In genomic region chr16:69345923-69346322, GRCh38 we compare ENCODE assay signal across 23 cellular contexts. TPM values are rescaled to one million over a fixed set of nuclear protein-coding genes. Genes with fewer than 3 reads are reported as not detected.
A peak's percentile ranks its signal among the peaks of the same experiment; 100 is the strongest.
DNase-seq lines count a peak whose midpoint lies in the region; ATAC-seq, FAIRE-seq and TF ChIP-seq lines count a peak whose summit lies in the region.
"Had no signal": no experiment of that assay in that cellular context is flagged by ENCODE, and none has a peak within 500 bp of the region (broad histone marks: within the 10 kb centered on the region; RNA-seq: fewer than 3 reads in every experiment).

No MANE protein-coding gene starts in this region.

- H3K9me3 Mint-ChIP-seq in activated CD4-positive, alpha-beta memory T cell treated with anti-CD3 and anti-CD28 coated beads for 36 hours, result no peaks in the 10 kb centered on the region
- no peaks in the 10 kb centered on the region for H3K9me3 Mint-ChIP-seq in activated CD4-positive, alpha-beta memory T cell treated with anti-CD3 and anti-CD28 coated beads, Interleukin-2, amount 10 ng/mL, durations not matched to agents 7 days and 5 days
- H3K9me3 Mint-ChIP-seq in effector memory CD8-positive, alpha-beta T cell, result no peaks in the 10 kb centered on the region
- H3K9me3 Mint-ChIP-seq: activated naive CD4-positive, alpha-beta T cell treated with anti-CD3 and anti-CD28 coated beads, Interleukin-2, amount 50 U/mL, for 24 hours; CD4-positive, CD25-positive, alpha-beta regulatory T cell had no signal

- ATAC-seq in effector memory CD8-positive, alpha-beta T cell (replicated peaks), result peak; percentile 85
- no peak for ATAC-seq in pancreas
- ATAC-seq: sciatic nerve, upper lobe of right lung had no signal

- no peak overlapping the region for H3K4me3 Mint-ChIP-seq in activated CD4-positive, alpha-beta memory T cell treated with anti-CD3 and anti-CD28 coated beads for 36 hours
- H3K4me3 Mint-ChIP-seq in activated CD4-positive, alpha-beta memory T cell treated with anti-CD3 and anti-CD28 coated beads, Interleukin-2, amount 10 ng/mL, durations not matched to agents 7 days and 5 days, result no peak overlapping the region
- H3K4me3 Mint-ChIP-seq in effector memory CD8-positive, alpha-beta T cell, result peak overlapping the region; percentile 46 to 50
- H3K4me3 Mint-ChIP-seq: activated naive CD4-positive, alpha-beta T cell treated with anti-CD3 and anti-CD28 coated beads, Interleukin-2, amount 50 U/mL, for 24 hours; CD4-positive, CD25-positive, alpha-beta regulatory T cell had no signal

- H3K4me1 ChIP-seq in pancreas, result peaks cover 6 to 11% (median 10%) of the 10 kb centered on the region in 3 donors
- H3K4me1 ChIP-seq: SJSA1 had no signal

- no peak for DNase-seq in activated CD4-positive, alpha-beta memory T cell treated with anti-CD3 and anti-CD28 coated beads for 36 hours
- DNase-seq in activated CD4-positive, alpha-beta memory T cell treated with anti-CD3 and anti-CD28 coated beads, Interleukin-2, amount 10 ng/mL, durations not matched to agents 7 days and 5 days, result no peak
- DNase-seq in HEK293T (ENCODE audit: extremely low spot score), result no peak
- no peak for DNase-seq in effector memory CD8-positive, alpha-beta T cell
- no peak for DNase-seq in pancreas
- DNase-seq in UCSD-AML1 (lab: John Stamatoyannopoulos, UW; ENCODE audit: unreplicated experiment), result no peak
- DNase-seq: CD4-positive, CD25-positive, alpha-beta regulatory T cell; DMS53; foreskin fibroblast; islet precursor cell; NCI-H1436 treated with DMSO at 0.1 percent for 48 hours; NCI-H2171 treated with DMSO at 0.1 percent for 48 hours; NCI-H748 treated with DMSO at 0.1 percent for 48 hours; ovary; upper lobe of right lung had no signal

- no peak for FAIRE-seq in pancreas (lab: Jason Lieb, UNC)
- FAIRE-seq: A549 had no signal

- H3K36me3 ChIP-seq in pancreas, result peaks cover 0 to 10% (median 0%) of the 10 kb centered on the region in 3 donors
- H3K36me3 ChIP-seq: ovary had no signal

- POLR2A ChIA-PET in activated CD4-positive, alpha-beta memory T cell treated with anti-CD3 and anti-CD28 coated beads for 36 hours (lab: Charles Lee), result no interaction called here
- POLR2A ChIA-PET in activated CD4-positive, alpha-beta memory T cell treated with anti-CD3 and anti-CD28 coated beads, Interleukin-2, amount 10 ng/mL, durations not matched to agents 7 days and 5 days (lab: Charles Lee), result interaction anchor here (1.2 kb wide), 1 partner anchor 17 kb away, joined by 3 read pairs; no protein-coding TSS in a partner anchor
- POLR2A ChIA-PET in HEK293T (lab: Yijun Ruan, JAX), result no interaction called here

- H3K27ac Mint-ChIP-seq in activated CD4-positive, alpha-beta memory T cell treated with anti-CD3 and anti-CD28 coated beads for 36 hours, result peak overlapping the region; percentile 0
- H3K27ac Mint-ChIP-seq in activated CD4-positive, alpha-beta memory T cell treated with anti-CD3 and anti-CD28 coated beads, Interleukin-2, amount 10 ng/mL, durations not matched to agents 7 days and 5 days, result no peak overlapping the region
- H3K27ac Mint-ChIP-seq in effector memory CD8-positive, alpha-beta T cell, result peak overlapping the region; percentile 72 to 73
- H3K27ac Mint-ChIP-seq: activated naive CD4-positive, alpha-beta T cell treated with anti-CD3 and anti-CD28 coated beads, Interleukin-2, amount 50 U/mL, for 24 hours; CD4-positive, CD25-positive, alpha-beta regulatory T cell had no signal

- H3K9me3 ChIP-seq in pancreas, result no peaks in the 10 kb centered on the region
- H3K9me3 ChIP-seq: A549, ovary, SJSA1, upper lobe of right lung had no signal

- CTCF ChIA-PET in activated CD4-positive, alpha-beta memory T cell treated with anti-CD3 and anti-CD28 coated beads for 36 hours (lab: Charles Lee), result no interaction called here
- CTCF ChIA-PET in activated CD4-positive, alpha-beta memory T cell treated with anti-CD3 and anti-CD28 coated beads, Interleukin-2, amount 10 ng/mL, durations not matched to agents 7 days and 5 days (lab: Charles Lee), result no interaction called here
- CTCF ChIA-PET in HEK293T (lab: Yijun Ruan, JAX), result no interaction called here

- no peak overlapping the region for H3K27ac ChIP-seq in pancreas
- H3K27ac ChIP-seq: A549, coronary artery, hepatocyte, ovary, SJSA1, upper lobe of right lung had no signal

- 71 to 84% methylated on average over 4 of the region's 4 CpGs for WGBS in pancreas, 2 donors

- H3K4me1 Mint-ChIP-seq in activated CD4-positive, alpha-beta memory T cell treated with anti-CD3 and anti-CD28 coated beads for 36 hours (ENCODE audit: low read depth), result peaks cover 21% of the 10 kb centered on the region
- peaks cover 35% of the 10 kb centered on the region for H3K4me1 Mint-ChIP-seq in activated CD4-positive, alpha-beta memory T cell treated with anti-CD3 and anti-CD28 coated beads, Interleukin-2, amount 10 ng/mL, durations not matched to agents 7 days and 5 days
- H3K4me1 Mint-ChIP-seq in effector memory CD8-positive, alpha-beta T cell (ENCODE audit: low read depth in 2 of 2), result peaks cover 13 to 24% of the 10 kb centered on the region in 2 donors

- peaks cover 41% of the 10 kb centered on the region for H3K36me3 Mint-ChIP-seq in activated CD4-positive, alpha-beta memory T cell treated with anti-CD3 and anti-CD28 coated beads for 36 hours
- H3K36me3 Mint-ChIP-seq in activated CD4-positive, alpha-beta memory T cell treated with anti-CD3 and anti-CD28 coated beads, Interleukin-2, amount 10 ng/mL, durations not matched to agents 7 days and 5 days (ENCODE audit: low read depth), result peaks cover 37% of the 10 kb centered on the region
- H3K36me3 Mint-ChIP-seq in effector memory CD8-positive, alpha-beta T cell (ENCODE audit: insufficient read depth), result peaks cover 18% of the 10 kb centered on the region

- no peak overlapping the region for H3K4me3 ChIP-seq in pancreas
- H3K4me3 ChIP-seq: A549, coronary artery, hepatocyte, lung, ovary, SJSA1, upper lobe of right lung had no signal

- H3K27me3 ChIP-seq in pancreas, result no peaks in the 10 kb centered on the region
- H3K27me3 ChIP-seq: hepatocyte, ovary, SJSA1, upper lobe of right lung had no signal

- no peaks in the 10 kb centered on the region for H3K27me3 Mint-ChIP-seq in activated CD4-positive, alpha-beta memory T cell treated with anti-CD3 and anti-CD28 coated beads for 36 hours
- H3K27me3 Mint-ChIP-seq in activated CD4-positive, alpha-beta memory T cell treated with anti-CD3 and anti-CD28 coated beads, Interleukin-2, amount 10 ng/mL, durations not matched to agents 7 days and 5 days, result no peaks in the 10 kb centered on the region
- H3K27me3 Mint-ChIP-seq in effector memory CD8-positive, alpha-beta T cell, result no peaks in the 10 kb centered on the region
- H3K27me3 Mint-ChIP-seq: activated naive CD4-positive, alpha-beta T cell treated with anti-CD3 and anti-CD28 coated beads, Interleukin-2, amount 50 U/mL, for 24 hours; CD4-positive, CD25-positive, alpha-beta regulatory T cell had no signal

- no peak for TF ChIP-seq CTCF in pancreas (IDR thresholded peaks at IDR 0.05)

- intact Hi-C loops in activated CD4-positive, alpha-beta memory T cell treated with anti-CD3 and anti-CD28 coated beads for 36 hours (cut with micrococcal nuclease), result no loop called here
- intact Hi-C loops in pancreas (cut with DNase I), result no loop called here

TF ChIP-seq in HEK293T, 16 proteins besides CTCF, POLR2A, EP300 and RAD21:
- TF ChIP-seq HDGF (IDR thresholded peaks at IDR 0.05; ENCODE audit: borderline replicate concordance) (no peak), PKNOX1 (IDR thresholded peaks at IDR 0.05) (no peak), ELF4 (IDR thresholded peaks at IDR 0.05) (0 out of 2 replicates have a peak, but pooled peaks have one; percentile 9), ARNT (IDR thresholded peaks at IDR 0.05) (no peak), L3MBTL2 (conservative IDR thresholded peaks at IDR 0.05) (no peak)
TF ChIP-seq in HEK293T: peak in this region for 1.

RNA-seq across cellular contexts. Expression of gene TMED6, which starts 5.7 kb away (rescaled TPM):
- total RNA-seq in activated CD4-positive, alpha-beta memory T cell treated with anti-CD3 and anti-CD28 coated beads for 36 hours, result under 1 TPM; 0.58 to 0.86 TPM
- 1 to 10 TPM; 1.3 to 1.8 TPM for total RNA-seq in activated CD4-positive, alpha-beta memory T cell treated with anti-CD3 and anti-CD28 coated beads, Interleukin-2, amount 10 ng/mL, durations not matched to agents 7 days and 5 days
- 10 to 100 TPM; 13.7 to 94.7 (median 45.4) TPM for total RNA-seq in pancreas
- polyA plus RNA-seq in pancreas, result 10 to 100 TPM in 1 of 2 donors, 1 to 10 TPM in 1; 5.2 to 45.5 TPM
- total RNA-seq: myocyte, sciatic nerve had no signal
- polyA plus RNA-seq: ovary had no signal

RNA-seq across cellular contexts. Expression of gene NIP7, which starts 6.4 kb away (rescaled TPM):
- 10 to 100 TPM; 43.3 to 47.1 TPM for total RNA-seq in activated CD4-positive, alpha-beta memory T cell treated with anti-CD3 and anti-CD28 coated beads for 36 hours
- 10 to 100 TPM; 36.0 to 36.7 TPM for total RNA-seq in activated CD4-positive, alpha-beta memory T cell treated with anti-CD3 and anti-CD28 coated beads, Interleukin-2, amount 10 ng/mL, durations not matched to agents 7 days and 5 days
- 1 to 10 TPM; 4.7 to 9.4 (median 7.1) TPM for total RNA-seq in pancreas
- 1 to 10 TPM; 6.7 to 8.0 TPM for polyA plus RNA-seq in pancreas

RNA-seq across cellular contexts. Expression of gene COG8, which starts 6.6 kb away (rescaled TPM):
- 10 to 100 TPM; 25.4 to 27.9 TPM for total RNA-seq in activated CD4-positive, alpha-beta memory T cell treated with anti-CD3 and anti-CD28 coated beads for 36 hours
- 10 to 100 TPM; 30.6 to 30.7 TPM for total RNA-seq in activated CD4-positive, alpha-beta memory T cell treated with anti-CD3 and anti-CD28 coated beads, Interleukin-2, amount 10 ng/mL, durations not matched to agents 7 days and 5 days
- 10 to 100 TPM; 16.2 to 29.0 (median 23.0) TPM for total RNA-seq in pancreas
- polyA plus RNA-seq in pancreas, result 10 to 100 TPM; 18.8 to 21.0 TPM

RNA-seq across cellular contexts. Expression of gene PDF, which starts 15.5 kb away (rescaled TPM):
- 10 to 100 TPM; 16.2 to 17.6 TPM for total RNA-seq in activated CD4-positive, alpha-beta memory T cell treated with anti-CD3 and anti-CD28 coated beads for 36 hours
- total RNA-seq in activated CD4-positive, alpha-beta memory T cell treated with anti-CD3 and anti-CD28 coated beads, Interleukin-2, amount 10 ng/mL, durations not matched to agents 7 days and 5 days, result 1 to 10 TPM; 8.8 to 9.7 TPM
- 10 to 100 TPM in 1 of 6 donors, 1 to 10 TPM in 5; 3.1 to 14.0 (median 7.7) TPM for total RNA-seq in pancreas
- polyA plus RNA-seq in pancreas, result 1 to 10 TPM; 2.2 to 4.6 TPM

RNA-seq across cellular contexts. Expression of gene VPS4A, which starts 34.8 kb away (rescaled TPM):
- total RNA-seq in activated CD4-positive, alpha-beta memory T cell treated with anti-CD3 and anti-CD28 coated beads for 36 hours, result 10 to 100 TPM; 32.1 to 33.0 TPM
- total RNA-seq in activated CD4-positive, alpha-beta memory T cell treated with anti-CD3 and anti-CD28 coated beads, Interleukin-2, amount 10 ng/mL, durations not matched to agents 7 days and 5 days, result 10 to 100 TPM; 32.3 to 34.9 TPM
- 10 to 100 TPM; 15.6 to 21.8 (median 19.5) TPM for total RNA-seq in pancreas
- polyA plus RNA-seq in pancreas, result 10 to 100 TPM; 27.8 to 34.8 TPM

Comparison
In these comparisons a context has a peak if more than half of its experiments do, and no peak if none do; other contexts are left out.
1. H3K4me3 Mint-ChIP-seq: peak in effector memory CD8-positive, alpha-beta T cell (2 of 2); none in activated CD4-positive, alpha-beta memory T cell treated with anti-CD3 and anti-CD28 coated beads for 36 hours (single experiment) and activated CD4-positive, alpha-beta memory T cell treated with anti-CD3 and anti-CD28 coated beads, Interleukin-2, amount 10 ng/mL, durations not matched to agents 7 days and 5 days (single experiment).
2. RNA of gene TMED6, which starts 5.7 kb away (total RNA-seq): 13.7 to 94.7 TPM in pancreas; 1.3 to 1.8 TPM in activated CD4-positive, alpha-beta memory T cell treated with anti-CD3 and anti-CD28 coated beads, Interleukin-2, amount 10 ng/mL, durations not matched to agents 7 days and 5 days and 0.58 to 0.86 TPM in activated CD4-positive, alpha-beta memory T cell treated with anti-CD3 and anti-CD28 coated beads for 36 hours; every median in the first group is over 4 times any median in the second.